ENCODE assay signal across 8 cellular contexts in genomic region chr13:79401259-79402071, GRCh38. TPM values are rescaled to one million over a fixed set of nuclear protein-coding genes. Genes with fewer than 3 reads are reported as not detected.
DNase-seq lines count a peak whose midpoint lies in the region; ATAC-seq, FAIRE-seq and TF ChIP-seq lines count a peak whose summit lies in the region.

No MANE protein-coding gene starts in this region.

- H3K4me3 ChIP-seq in keratinocyte (ENCODE audit: control insufficient read depth in 2 of 3, extremely low read depth in 1 of 3, insufficient read depth in 2 of 3, low read depth in 1 of 3, low read length in 3 of 3) (no peak overlapping the region), gastroesophageal sphincter (no peak overlapping the region)

- FAIRE-seq in keratinocyte (lab: Jason Lieb, UNC): peak; percentile 5

- H3K27me3 ChIP-seq in keratinocyte (ENCODE audit: control insufficient read depth, extremely low read depth, insufficient read depth, low read length) (no peaks in the 10 kb centered on the region), gastroesophageal sphincter (no peaks in the 10 kb centered on the region)

- dilution Hi-C loops in keratinocyte (cut with MboI; ENCODE audit: extremely low pct_ligation_motif_present, low sequenced_read_pairs): no loop called here

- DNase-seq in keratinocyte (ENCODE audit: low read depth, low spot score) (no peak), COR-L47 (lab: John Stamatoyannopoulos, UW) (no peak), posterior vena cava (ENCODE audit: low spot score) (no peak), HT-29 (ENCODE audit: low spot score) (no peak)

- ATAC-seq in GM18502 (IDR thresholded peaks at IDR 0.05; ENCODE audit: poor library complexity, unreplicated experiment) (peak; percentile 51), GM21723 (IDR thresholded peaks at IDR 0.05; ENCODE audit: unreplicated experiment) (peak; percentile 38), gastroesophageal sphincter (no peak)

- no peak for TF ChIP-seq EP300 in gastroesophageal sphincter (IDR thresholded peaks at IDR 0.05)

- no peak for TF ChIP-seq POLR2A in gastroesophageal sphincter (IDR thresholded peaks at IDR 0.05)

- 52 to 61% methylated on average over 2 of the region's 2 CpGs for WGBS in gastroesophageal sphincter (ENCODE audit: low coverage in 1 of 2), 2 donors

- no peaks in the 10 kb centered on the region for H4K20me1 ChIP-seq in keratinocyte (ENCODE audit: control insufficient read depth, extremely low read depth, insufficient read depth, low read length)

- H2AFZ ChIP-seq in keratinocyte (ENCODE audit: control insufficient read depth, low read length): no peak overlapping the region

- H3K9me1 ChIP-seq in keratinocyte (ENCODE audit: control insufficient read depth, extremely low read depth, insufficient read depth, low read length): no peaks in the 10 kb centered on the region

- TF ChIP-seq CTCF in keratinocyte (optimal IDR thresholded peaks at IDR 0.05 in 1 of 3, IDR thresholded peaks at IDR 0.05 in 1 of 3, conservative IDR thresholded peaks at IDR 0.05 in 1 of 3; ENCODE audit: extremely low read depth in 1 of 3, insufficient read depth in 2 of 3, low read length in 3 of 3) (no peak), gastroesophageal sphincter (IDR thresholded peaks at IDR 0.05) (no peak)

- H3K4me1 ChIP-seq in keratinocyte (ENCODE audit: control insufficient read depth, extremely low read depth, insufficient read depth, low read length): peaks cover 17% of the 10 kb centered on the region
- peaks cover 17 to 63% (median 18%) of the 10 kb centered on the region in 3 donors for H3K4me1 ChIP-seq in gastroesophageal sphincter

- peaks cover 70% of the 10 kb centered on the region for H3K36me3 ChIP-seq in KOPT-K1 (ENCODE audit: insufficient read depth, low read length)
- peaks cover 0 to 4% of the 10 kb centered on the region in 2 experiments for H3K36me3 ChIP-seq in keratinocyte (ENCODE audit: control insufficient read depth in 2 of 2, extremely low read depth in 1 of 2, insufficient read depth in 2 of 2, low read length in 2 of 2)
- peaks cover 0 to 11% of the 10 kb centered on the region in 2 donors for H3K36me3 ChIP-seq in gastroesophageal sphincter

- peak overlapping the region; percentile 29 for H3K27ac ChIP-seq in KOPT-K1 (ENCODE audit: low read depth, low read length, poor library complexity, severe bottlenecking)
- no peak overlapping the region for H3K27ac ChIP-seq in keratinocyte (ENCODE audit: control insufficient read depth, insufficient read depth, low read length)
- H3K27ac ChIP-seq in gastroesophageal sphincter: no peak overlapping the region

- no peak overlapping the region for H3K9ac ChIP-seq in keratinocyte (ENCODE audit: control insufficient read depth, extremely low read depth, insufficient read depth, low read length)

- H3K79me2 ChIP-seq in keratinocyte (ENCODE audit: control insufficient read depth, insufficient read depth, low read length): peaks cover 89% of the 10 kb centered on the region

- intact Hi-C loops in posterior vena cava (cut with DNase I): no loop called here

- H3K9me3 ChIP-seq in KOPT-K1 (ENCODE audit: insufficient read depth, low read length, poor library complexity, severe bottlenecking) (peaks cover 10% of the 10 kb centered on the region), keratinocyte (ENCODE audit: control insufficient read depth, low read depth, low read length) (no peaks in the 10 kb centered on the region), gastroesophageal sphincter (no peaks in the 10 kb centered on the region)

- H3K4me2 ChIP-seq in keratinocyte (ENCODE audit: control insufficient read depth, extremely low read depth, insufficient read depth, low read depth, low read length): no peak overlapping the region

RNA-seq across cellular contexts. Expression of gene RBM26, which starts 4.6 kb away (rescaled TPM):
- polyA plus RNA-seq in keratinocyte: 15.0 to 28.4 TPM (median 19.6 TPM) in 3 replicates
- 18.0 TPM for polyA plus RNA-seq in keratinocyte (2011; ENCODE audit: low read depth)
- 8.5 and 14.0 TPM in 2 replicates for polyA plus RNA-seq in keratinocyte (2011; cell fraction: cytosol; rRNA removed)
- 46.8 and 66.8 TPM in 2 replicates for polyA plus RNA-seq in keratinocyte (2011; cell fraction: nucleus; rRNA removed)
- 14.4 and 20.0 TPM in 2 replicates for polyA plus RNA-seq in keratinocyte (2012; ENCODE audit: low replicate concordance)
- 9.1 to 23.9 TPM (median 11.4 TPM) in 3 replicates for polyA minus RNA-seq in keratinocyte
- polyA minus RNA-seq in keratinocyte (2011; cell fraction: cytosol; rRNA and poly(A)+ RNA removed): 8.4 TPM
- 23.6 and 42.4 TPM in 2 replicates for polyA minus RNA-seq in keratinocyte (2011; cell fraction: nucleus; rRNA and poly(A)+ RNA removed)
- total RNA-seq in posterior vena cava (10 to 100 TPM; 31.6 to 32.8 TPM), gastroesophageal sphincter (10 to 100 TPM; 21.1 to 43.1 (median 26.9) TPM)
- 17.0 and 20.8 TPM in 2 replicates for total RNA-seq in HT-29 (2014; rRNA removed; shearing (Covaris generic))
